ENCODE assay signal across 14 cellular contexts in genomic region chr10:11243425-11244222, GRCh38.
DNase-seq lines count a peak whose midpoint lies in the region; ATAC-seq, FAIRE-seq and TF ChIP-seq lines count a peak whose summit lies in the region.
"Had no signal": no experiment of that assay in that cellular context is flagged by ENCODE, and none has a peak within 500 bp of the region (broad histone marks: within the 10 kb centered on the region; RNA-seq: fewer than 3 reads in every experiment).

No MANE protein-coding gene starts in this region.

- H3K79me2 ChIP-seq in DOHH2 (ENCODE audit: control insufficient read depth, low read length): no peaks in the 10 kb centered on the region
- H3K79me2 ChIP-seq in GM12878 (ENCODE audit: control insufficient read depth, insufficient read depth, low read length): peaks cover 95% of the 10 kb centered on the region

- H3K4me2 ChIP-seq in DOHH2 (ENCODE audit: low read length) (peak overlapping the region; percentile 57), GM12878 (ENCODE audit: control insufficient read depth, insufficient read depth) (peak overlapping the region; percentile 63)

- peak; percentile 3 for ATAC-seq in HG03354 (IDR thresholded peaks at IDR 0.05; ENCODE audit: poor library complexity, severe bottlenecking, unreplicated experiment)
- 0 out of 3 replicates have a peak, but pooled peaks have one; percentile 1 for ATAC-seq in GM12878

- no peak for FAIRE-seq in GM12878 (lab: Jason Lieb, UNC)
- FAIRE-seq: keratinocyte had no signal

- TF ChIP-seq CTCF in AG04450 (IDR thresholded peaks at IDR 0.05; ENCODE audit: low read depth, low read length): no peak
- TF ChIP-seq CTCF in DOHH2 (IDR thresholded peaks at IDR 0.05; ENCODE audit: low read depth, low read length, poor library complexity, severe bottlenecking): no peak
- TF ChIP-seq CTCF in GM12878 (IDR thresholded peaks at IDR 0.05 in 2 of 3, conservative IDR thresholded peaks at IDR 0.05 in 1 of 3; ENCODE audit: control insufficient read depth in 2 of 3, extremely low read depth in 1 of 3, insufficient read depth in 1 of 3, low read depth in 3 of 3, low read length in 3 of 3): no peak
- no peak for TF ChIP-seq CTCF in MCF 10A (IDR thresholded peaks at IDR 0.05; ENCODE audit: unreplicated experiment)
- TF ChIP-seq CTCF in ovary (IDR thresholded peaks at IDR 0.05): no peak

- H4K20me1 ChIP-seq in DOHH2 (ENCODE audit: control insufficient read depth, insufficient read depth, low read depth, low read length) (no peaks in the 10 kb centered on the region), GM12878 (ENCODE audit: control insufficient read depth, insufficient read depth) (no peaks in the 10 kb centered on the region)

- H3K27me3 Mint-ChIP-seq in MCF 10A (ENCODE audit: insufficient read depth, unreplicated experiment): no peaks in the 10 kb centered on the region

- H3K9me3 ChIP-seq in AG04450 (ENCODE audit: control insufficient read depth, insufficient read depth, low read length) (peaks cover 5% of the 10 kb centered on the region), DOHH2 (ENCODE audit: control insufficient read depth, insufficient read depth, low read length) (no peaks in the 10 kb centered on the region), GM12878 (replicated peaks; ENCODE audit: control insufficient read depth, insufficient read depth, low read length) (no peaks in the 10 kb centered on the region), ovary (no peaks in the 10 kb centered on the region)
- H3K9me3 ChIP-seq: Caco-2, vagina had no signal

- H3K4me1 ChIP-seq in DOHH2 (ENCODE audit: control insufficient read depth, low read length) (peaks cover 53% of the 10 kb centered on the region), GM12878 (ENCODE audit: control insufficient read depth, insufficient read depth, low read length) (peaks cover 78% of the 10 kb centered on the region), ovary (ENCODE audit: insufficient read depth) (peaks cover 16% of the 10 kb centered on the region)
- H3K4me1 ChIP-seq: Caco-2 had no signal

- 27% methylated on average over 12 of the region's 12 CpGs for WGBS in GM12878 (ENCODE audit: insufficient coverage, insufficient replicate concordance, low lambda C conversion rate, missing lambda C conversion rate)
- WGBS in ovary, 3 donors: 92 to 98% (median 97%) methylated on average over 12 of the region's 12 CpGs

- H2AFZ ChIP-seq in GM12878 (ENCODE audit: control insufficient read depth, low read depth, low read length): no peak overlapping the region

- no peak overlapping the region for H3K4me3 Mint-ChIP-seq in MCF 10A (ENCODE audit: unreplicated experiment)
- H3K4me3 Mint-ChIP-seq: natural killer cell had no signal

- CTCF ChIA-PET in AG04450 (lab: Charles Lee): no interaction called here
- CTCF ChIA-PET in GM12878 (lab: Yijun Ruan, JAX): interaction anchor here (0.7 to 7.6 kb wide), 14 partner anchors 8 to 131 kb away, joined by 3 to 89 read pairs (median 8); no protein-coding TSS in a partner anchor
- CTCF ChIA-PET in MCF 10A (lab: Yijun Ruan, JAX): interaction anchor here (0.5 to 0.7 kb wide), 2 partner anchors 9 to 272 kb away, joined by 3 to 4 read pairs; no protein-coding TSS in a partner anchor

- BruUV-seq in GM12878 (replicated peaks; lab: Mats Ljungman, UMichigan) (no TSS peak), MCF 10A (replicated peaks; lab: Mats Ljungman, UMichigan) (no TSS peak)

- H3K36me3 ChIP-seq in DOHH2 (ENCODE audit: control insufficient read depth, low read length) (no peaks in the 10 kb centered on the region), GM12878 (ENCODE audit: control insufficient read depth in 2 of 2, insufficient read depth in 2 of 2, low read length in 1 of 2) (peaks cover 8 to 15% of the 10 kb centered on the region in 2 experiments), ovary (no peaks in the 10 kb centered on the region)
- H3K36me3 ChIP-seq: cardiac muscle cell, vagina had no signal

- H3F3A ChIP-seq in DOHH2 (ENCODE audit: control insufficient read depth, insufficient read depth): no peaks in the 10 kb centered on the region

- intact Hi-C loops in GM12878 (cut with micrococcal nuclease; ENCODE audit: unreplicated experiment) (loop anchor here (2.0 kb wide), 1 partner anchor 47 kb away; no protein-coding TSS in a partner anchor), MCF 10A (cut with micrococcal nuclease) (no loop called here), ovary (cut with DNase I) (no loop called here)

- no peaks in the 10 kb centered on the region for H3K36me3 Mint-ChIP-seq in MCF 10A (ENCODE audit: insufficient read depth, unreplicated experiment)
- H3K36me3 Mint-ChIP-seq: natural killer cell had no signal

- SMC1A ChIA-PET in GM12878 (lab: Charles Lee; ENCODE audit: uncharacterized antibody, unreplicated experiment): interaction anchor here (0.7 to 15.6 kb wide), 24 partner anchors 8 to 130 kb away, joined by 3 to 417 read pairs (median 6); no protein-coding TSS in a partner anchor

- H3K9me3 Mint-ChIP-seq in MCF 10A (ENCODE audit: unreplicated experiment): no peaks in the 10 kb centered on the region
- H3K9me3 Mint-ChIP-seq: natural killer cell had no signal

- TF ChIP-seq RAD21 in GM12878 (IDR thresholded peaks at IDR 0.05; ENCODE audit: insufficient read depth, low read depth, low read length): no peak

- in situ Hi-C loops in GM12878 (cut with MboI): no loop called here

- RAD21 ChIA-PET in GM12878 (lab: Charles Lee; ENCODE audit: unreplicated experiment): interaction anchor here (0.7 to 15.0 kb wide), 22 partner anchors 12 to 205 kb away, joined by 3 to 212 read pairs (median 9); no protein-coding TSS in a partner anchor

- TF ChIP-seq EP300 in GM12878 (IDR thresholded peaks at IDR 0.05; ENCODE audit: borderline replicate concordance in 1 of 2, control insufficient read depth in 1 of 2, low read depth in 2 of 2, low read length in 2 of 2) (no peak; a peak in 1 of 4 replicates), ovary (IDR thresholded peaks at IDR 0.05) (no peak)

- no peaks in the 10 kb centered on the region for H3K4me1 Mint-ChIP-seq in MCF 10A (ENCODE audit: insufficient read depth, unreplicated experiment)

- H3K27ac ChIP-seq in AG04450 (ENCODE audit: low read depth, low read length): peak overlapping the region; percentile 74
- H3K27ac ChIP-seq in DOHH2 (ENCODE audit: low read depth, low read length): no peak overlapping the region
- H3K27ac ChIP-seq in GM12878 (ENCODE audit: control insufficient read depth, insufficient read depth): peak overlapping the region; percentile 97
- H3K27ac ChIP-seq in ovary: peak overlapping the region in 1 of 2 donors; percentile 56
- H3K27ac ChIP-seq: cardiac muscle cell, vagina had no signal

- H3K9ac ChIP-seq in GM12878 (ENCODE audit: control insufficient read depth, insufficient read depth, low read length): peak overlapping the region; percentile 80

- H3K4me3 ChIP-seq in AG04450 (ENCODE audit: low read depth, low read length): no peak overlapping the region
- peak overlapping the region; percentile 36 for H3K4me3 ChIP-seq in DOHH2 (ENCODE audit: low read length)
- peak overlapping the region; percentile 57 for H3K4me3 ChIP-seq in GM12878
- no peak overlapping the region for H3K4me3 ChIP-seq in ovary
- H3K4me3 ChIP-seq: cardiac muscle cell, vagina had no signal

- peak; percentile 42 for DNase-seq in AG04450 (ENCODE audit: low read depth, low spot score)
- no peak for DNase-seq in GM12878 (ENCODE audit: low read depth, low spot score)
- no peak for DNase-seq in MCF 10A (ENCODE audit: unreplicated experiment)
- DNase-seq in putamen (ENCODE audit: low spot score): no peak
- no peak for DNase-seq in ovary
- no peak for DNase-seq in anterior cingulate cortex (lab: John Stamatoyannopoulos, UW)
- DNase-seq: Caco-2, natural killer cell, NCI-H1436 had no signal

- H3K27me3 ChIP-seq in AG04450 (ENCODE audit: control insufficient read depth, insufficient read depth, low read length) (no peaks in the 10 kb centered on the region), DOHH2 (ENCODE audit: control insufficient read depth, low read length) (peaks cover 34% of the 10 kb centered on the region), GM12878 (replicated peaks in 1 of 2; ENCODE audit: control insufficient read depth in 2 of 2, insufficient read depth in 2 of 2, low read length in 1 of 2) (no peaks in the 10 kb centered on the region), ovary (no peaks in the 10 kb centered on the region)
- H3K27me3 ChIP-seq: cardiac muscle cell, vagina had no signal

- H3K27ac Mint-ChIP-seq in MCF 10A (ENCODE audit: low read depth, unreplicated experiment): no peak overlapping the region
- H3K27ac Mint-ChIP-seq: natural killer cell had no signal

- TF ChIP-seq POLR2A in GM12878 (IDR thresholded peaks at IDR 0.05; ENCODE audit: low read depth, low read length) (peak; percentile 52; the same call in 1 of the 2 replicates), ovary (IDR thresholded peaks at IDR 0.05) (no peak)

- POLR2A ChIA-PET in AG04450 (lab: Yijun Ruan, JAX): no interaction called here
- POLR2A ChIA-PET in GM12878 (lab: Charles Lee): interaction anchor here (0.5 to 8.2 kb wide), 14 partner anchors 17 to 713 kb away, joined by 3 to 130 read pairs (median 6); no protein-coding TSS in a partner anchor
- POLR2A ChIA-PET in MCF 10A (lab: Yijun Ruan, JAX): no interaction called here

- H3K9me2 ChIP-seq in DOHH2 (replicated peaks; ENCODE audit: control insufficient read depth, low read length): no peaks in the 10 kb centered on the region

TF ChIP-seq in GM12878, 131 proteins besides CTCF, POLR2A, EP300 and RAD21 (continues in another document):
- TF ChIP-seq YY1 (IDR thresholded peaks at IDR 0.05; ENCODE audit: low read depth, low read length) (0 out of 2 replicates have a peak, but pooled peaks have one; percentile 5), POLR2AphosphoS5 (IDR thresholded peaks at IDR 0.05; ENCODE audit: low read length) (peak; percentile 72), YBX1 (IDR thresholded peaks at IDR 0.05) (no peak), RFX5 (IDR thresholded peaks at IDR 0.05; ENCODE audit: low read depth, low read length) (no peak), SMARCA5 (IDR thresholded peaks at IDR 0.05) (0 out of 2 replicates have a peak, but pooled peaks have one; percentile 23)

Comparison
In these comparisons a context has a peak if more than half of its experiments do, and no peak if none do; other contexts are left out.
1. H3K4me3 ChIP-seq: peak in DOHH2 (single experiment) and GM12878 (single experiment); none in AG04450 (single experiment) and ovary (single experiment).